Comparison of ENCODE assay signal across 7 cellular contexts in genomic region chr17:42407289-42407836, GRCh38. TPM values are rescaled to one million over a fixed set of nuclear protein-coding genes. Genes with fewer than 3 reads are reported as not detected.
DNase-seq lines count a peak whose midpoint lies in the region; ATAC-seq and TF ChIP-seq lines count a peak whose summit lies in the region.

No MANE protein-coding gene starts in this region.

- H3K27me3 Mint-ChIP-seq in activated B cell treated with CpG ODN at 0.5 μM for 24 hours, result peaks cover 3% of the 10 kb centered on the region
- H3K27me3 Mint-ChIP-seq in chondrocyte (ENCODE audit: low read depth), result no peaks in the 10 kb centered on the region
- peaks cover 16% of the 10 kb centered on the region for H3K27me3 Mint-ChIP-seq in progenitor cell of endocrine pancreas

- H3K4me1 ChIP-seq in left lung, result peaks cover 43 to 88% of the 10 kb centered on the region in 2 donors

- POLR2A ChIA-PET in activated B cell treated with CpG ODN at 0.5 μM for 24 hours (lab: Charles Lee), result interaction anchor here (0.6 to 3.4 kb wide), 8 partner anchors 19 to 119 kb away, joined by 3 to 17 read pairs (median 3); partner anchors contain the start of genes STAT3 and STAT5A

- H3K27ac ChIP-seq in left lung, result peak overlapping the region; percentile 74 to 86

- peak overlapping the region; percentile 4 for H3K27ac Mint-ChIP-seq in activated B cell treated with CpG ODN at 0.5 μM for 24 hours
- H3K27ac Mint-ChIP-seq in chondrocyte (ENCODE audit: unreplicated experiment), result peak overlapping the region; percentile 90
- no peak overlapping the region for H3K27ac Mint-ChIP-seq in progenitor cell of endocrine pancreas

- H3K4me3 ChIP-seq in left lung, result no peak overlapping the region

- no peak for TF ChIP-seq CTCF in activated B cell treated with CpG ODN at 0.5 μM for 24 hours (IDR thresholded peaks at IDR 0.05)
- no peak for TF ChIP-seq CTCF in chondrocyte (IDR thresholded peaks at IDR 0.05)
- TF ChIP-seq CTCF in left lung (IDR thresholded peaks at IDR 0.05), result no peak
- TF ChIP-seq CTCF in progenitor cell of endocrine pancreas (IDR thresholded peaks at IDR 0.05; ENCODE audit: unreplicated experiment), result no peak

- H3K9me3 Mint-ChIP-seq in activated B cell treated with CpG ODN at 0.5 μM for 24 hours (no peaks in the 10 kb centered on the region), chondrocyte (ENCODE audit: low read depth) (no peaks in the 10 kb centered on the region), progenitor cell of endocrine pancreas (ENCODE audit: low read depth) (no peaks in the 10 kb centered on the region)

- H3K4me1 Mint-ChIP-seq in activated B cell treated with CpG ODN at 0.5 μM for 24 hours (peaks cover 8% of the 10 kb centered on the region), chondrocyte (ENCODE audit: low read depth) (peaks cover 73% of the 10 kb centered on the region), progenitor cell of endocrine pancreas (ENCODE audit: low read depth) (peaks cover 3% of the 10 kb centered on the region)

- peak; percentile 92 for ATAC-seq in activated B cell treated with CpG ODN at 0.5 μM for 24 hours (ENCODE audit: low read depth)
- ATAC-seq in left lung, result peak; percentile 82

- H3K9me3 ChIP-seq in left lung, result no peaks in the 10 kb centered on the region

- CTCF ChIA-PET in activated B cell treated with CpG ODN at 0.5 μM for 24 hours (lab: Charles Lee), result interaction anchor here (0.7 to 11.8 kb wide), 9 partner anchors 19 to 445 kb away, joined by 3 to 202 read pairs (median 10); partner anchors contain the start of gene STAT3

- H3K36me3 ChIP-seq in left lung, result peaks cover 0 to 28% of the 10 kb centered on the region in 2 donors

- no peaks in the 10 kb centered on the region for H3K36me3 Mint-ChIP-seq in activated B cell treated with CpG ODN at 0.5 μM for 24 hours (ENCODE audit: low read depth)
- H3K36me3 Mint-ChIP-seq in chondrocyte (ENCODE audit: low read depth), result peaks cover 16% of the 10 kb centered on the region
- H3K36me3 Mint-ChIP-seq in progenitor cell of endocrine pancreas (ENCODE audit: insufficient read depth), result no peaks in the 10 kb centered on the region

- no peak overlapping the region for H3K4me3 Mint-ChIP-seq in activated B cell treated with CpG ODN at 0.5 μM for 24 hours
- H3K4me3 Mint-ChIP-seq in chondrocyte (ENCODE audit: unreplicated experiment), result peak overlapping the region; percentile 18
- no peak overlapping the region for H3K4me3 Mint-ChIP-seq in progenitor cell of endocrine pancreas (ENCODE audit: low read depth)

- intact Hi-C loops in activated B cell treated with CpG ODN at 0.5 μM for 24 hours (cut with micrococcal nuclease) (loop anchor here (1.0 to 5.0 kb wide), 6 partner anchors 19 to 445 kb away; partner anchors contain the start of genes KCNH4 and STAT3), left lung (cut with DNase I) (loop anchor here (5.0 to 10.0 kb wide), 2 partner anchors 83 to 85 kb away; no protein-coding TSS in a partner anchor)

- no peaks in the 10 kb centered on the region for H3K27me3 ChIP-seq in left lung

- DNase-seq in GM19240 (ENCODE audit: insufficient read length, low spot score) (peak; percentile 95), NCI-H2029 treated with DMSO at 0.1 percent for 48 hours (lab: John Stamatoyannopoulos, UW) (peak; percentile 70), activated B cell treated with CpG ODN at 0.5 μM for 24 hours (peak; percentile 27), chondrocyte (ENCODE audit: low spot score) (no peak), left lung (peak in 1 of 2 donors; percentile 85), progenitor cell of endocrine pancreas (ENCODE audit: low spot score, unreplicated experiment) (no peak)
- DNase-seq in stimulated activated CD4-positive, alpha-beta T cell treated with anti-CD3 and anti-CD28 coated beads, Interleukin-4, amount 100 ng/mL, for 1 hour, result peak; percentile 58

RNA-seq across cellular contexts. Expression of gene CAVIN1, which starts 15.7 kb away (rescaled TPM):
- total RNA-seq in activated B cell treated with CpG ODN at 0.5 μM for 24 hours, result 0.10 and 0.20 TPM in 2 replicates
- 501 to 877 TPM (median 874 TPM) in 3 replicates for total RNA-seq in chondrocyte
- total RNA-seq in left lung, result 100 to 1,000 TPM; 285 to 320 TPM
- 1.1 and 1.8 TPM in 2 replicates for total RNA-seq in progenitor cell of endocrine pancreas

RNA-seq across cellular contexts. Expression of gene STAT3, which starts 19.1 kb away (rescaled TPM):
- total RNA-seq in activated B cell treated with CpG ODN at 0.5 μM for 24 hours (211 and 233 TPM in 2 replicates), chondrocyte (164 to 203 TPM (median 164 TPM) in 3 replicates), left lung (100 to 1,000 TPM; 229 to 271 TPM), progenitor cell of endocrine pancreas (41.2 and 42.2 TPM in 2 replicates)

RNA-seq across cellular contexts. Expression of gene ATP6V0A1, which starts 51.3 kb away (rescaled TPM):
- total RNA-seq in activated B cell treated with CpG ODN at 0.5 μM for 24 hours (71.5 and 75.6 TPM in 2 replicates), chondrocyte (49.9 to 63.4 TPM (median 61.3 TPM) in 3 replicates), left lung (100 to 1,000 TPM in 1 of 2 donors, 10 to 100 TPM in 1; 95.9 to 103 TPM), progenitor cell of endocrine pancreas (86.3 and 90.5 TPM in 2 replicates)

Comparison
In these comparisons a context has a peak if more than half of its experiments do, and no peak if none do; other contexts are left out.
1. DNase-seq: peak in GM19240 (single experiment), NCI-H2029 treated with DMSO at 0.1 percent for 48 hours (single experiment), activated B cell treated with CpG ODN at 0.5 μM for 24 hours (single experiment) and stimulated activated CD4-positive, alpha-beta T cell treated with anti-CD3 and anti-CD28 coated beads, Interleukin-4, amount 100 ng/mL, for 1 hour (single experiment); none in chondrocyte (single experiment) and progenitor cell of endocrine pancreas (single experiment).
2. RNA of gene CAVIN1, which starts 15.7 kb away (total RNA-seq): 501 to 877 TPM in chondrocyte and 285 to 320 TPM in left lung; 1.1 to 1.8 TPM in progenitor cell of endocrine pancreas and 0.10 to 0.20 TPM in activated B cell treated with CpG ODN at 0.5 μM for 24 hours; every median in the first group is over 100 times any median in the second.